In the genomic region with DNA sequence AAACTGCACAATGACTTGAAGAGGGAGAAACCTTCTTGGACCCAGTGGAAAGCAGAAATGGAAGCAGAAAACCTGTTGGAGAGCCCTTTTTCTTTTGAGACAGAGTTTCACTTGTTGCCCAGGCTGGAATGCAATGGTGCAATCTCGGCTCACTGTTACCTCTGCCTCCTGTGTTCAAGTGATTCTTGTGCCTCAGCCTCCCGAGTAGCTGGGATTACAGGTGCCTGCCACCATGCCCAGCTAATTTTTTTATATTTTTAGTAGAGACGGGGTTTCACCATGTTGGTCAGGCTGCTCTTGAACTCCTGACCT, we compare ENCODE assay signal across 8 cellular contexts. TPM values are rescaled to one million over a fixed set of nuclear protein-coding genes. Genes with fewer than 3 reads are reported as not detected.
DNase-seq lines count a peak whose midpoint lies in the region; ATAC-seq, FAIRE-seq and TF ChIP-seq lines count a peak whose summit lies in the region.
"Not testable (repeated sequence)": the region's sequence is repeated elsewhere in the genome, so short reads cannot be mapped to it uniquely, and the experiment has no call there.

No MANE protein-coding gene starts in this region.

- H3K4me3 Mint-ChIP-seq in H9 = peak overlapping the region; percentile 85; a peak in 3 of 5 replicates
- H3K4me3 Mint-ChIP-seq in activated naive CD4-positive, alpha-beta T cell treated with anti-CD3 and anti-CD28 coated beads, Interleukin-2, amount 50 U/mL, for 24 hours = peak overlapping the region; percentile 88
- peak overlapping the region; percentile 89 for H3K4me3 Mint-ChIP-seq in natural killer cell treated with Interleukin-12 subunit alpha and Interleukin-12 subunit beta and Interleukin-15 and Interleukin-18, amount 100 ng/mL, for 72 hours

- H3K4me1 ChIP-seq in H9 (ENCODE audit: insufficient read depth, low read length); H1 (replicated peaks in 1 of 4; ENCODE audit: control insufficient read depth in 3 of 4, insufficient read depth in 4 of 4, low read length in 3 of 4): not testable (repeated sequence)
- H3K4me1 ChIP-seq in PC-9 (replicated peaks; ENCODE audit: insufficient read depth) = peaks cover 59% of the 10 kb centered on the region
- H3K4me1 ChIP-seq in left ventricle myocardium inferior = peaks cover 80% of the 10 kb centered on the region
- peaks cover 69 to 81% (median 72%) of the 10 kb centered on the region in 3 donors for H3K4me1 ChIP-seq in skeletal muscle tissue (ENCODE audit: control insufficient read depth in 3 of 3, insufficient read depth in 3 of 3, low read length in 3 of 3)

- not testable (repeated sequence) for H2BK20ac ChIP-seq in H9 (ENCODE audit: low read depth, low read length, poor library complexity, severe bottlenecking); H1 (ENCODE audit: low read length)

- not testable (repeated sequence) for ATAC-seq in natural killer cell treated with Interleukin-12 subunit alpha and Interleukin-12 subunit beta and Interleukin-15 and Interleukin-18, amount 100 ng/mL, for 72 hours

- H3K4me2 ChIP-seq in H9 (ENCODE audit: insufficient read depth, insufficient read length, low read length) = peak overlapping the region; percentile 95
- peak overlapping the region; percentile 82 for H3K4me2 ChIP-seq in PC-9
- H3K4me2 ChIP-seq in H1 (ENCODE audit: insufficient read depth in 1 of 2, low read depth in 2 of 2, low read length in 2 of 2) = peak overlapping the region; percentile 35 to 89; a peak in 2 of 4 replicates

- not testable (repeated sequence) for TF ChIP-seq CTCF in 22Rv1 (IDR thresholded peaks at IDR 0.05); H9 (conservative IDR thresholded peaks at IDR 0.05); PC-9 (conservative IDR thresholded peaks at IDR 0.05); H1 (IDR thresholded peaks at IDR 0.05; ENCODE audit: control extremely low read depth in 1 of 3, insufficient read depth in 1 of 3, low read depth in 1 of 3, low read length in 3 of 3); left ventricle myocardium inferior (IDR thresholded peaks at IDR 0.05; ENCODE audit: borderline replicate concordance)

- no CpG with 5 or more reads among the region's 3 CpGs for WGBS in H9 (ENCODE audit: extremely low coverage, insufficient read length, low lambda C conversion rate)
- 85% methylated on average over 3 of the region's 3 CpGs; no CpG with 5 or more reads in 1 of the 2 experiments for WGBS in H1 (ENCODE audit: extremely low coverage in 1 of 2, insufficient coverage in 1 of 2, insufficient read length in 1 of 2, insufficient replicate concordance in 2 of 2, low coverage in 1 of 2, low lambda C conversion rate in 2 of 2, missing lambda C conversion rate in 1 of 2), 2 experiments

- not testable (repeated sequence) for TF ChIP-seq EP300 in H1 (IDR thresholded peaks at IDR 0.05; ENCODE audit: borderline replicate concordance in 1 of 2, low read depth in 2 of 2, low read length in 2 of 2)

- not testable (repeated sequence) for H4K8ac ChIP-seq in H9 (replicated peaks; ENCODE audit: insufficient read length, low read depth, low read length); H1 (ENCODE audit: extremely low read depth, insufficient read depth, low read length)

- peaks cover 61% of the 10 kb centered on the region for H3F3A ChIP-seq in PC-9 (ENCODE audit: insufficient read depth, low read depth)

- CTCF ChIA-PET in PC-9 (lab: Charles Lee) = interaction anchor here (0.6 kb wide), 1 partner anchor 15 kb away, joined by 5 read pairs; no protein-coding TSS in a partner anchor
- CTCF ChIA-PET in H1 (lab: Charles Lee; ENCODE audit: partially characterized antibody) = interaction anchor here (0.9 to 1.8 kb wide), 5 partner anchors 10 to 61 kb away, joined by 3 to 4 read pairs (median 3); no protein-coding TSS in a partner anchor

- H2BK12ac ChIP-seq in H9 (ENCODE audit: insufficient read length, low read depth, low read length); H1 (ENCODE audit: low read depth, low read length): not testable (repeated sequence)

- H3K18ac ChIP-seq in H9 (ENCODE audit: insufficient read length, low read depth, low read length); H1 (ENCODE audit: extremely low read depth, low read length): not testable (repeated sequence)

- not testable (repeated sequence) for H3K4ac ChIP-seq in H9 (ENCODE audit: low read depth, low read length); H1 (replicated peaks; ENCODE audit: insufficient read length, low read depth, low read length)

- not testable (repeated sequence) for H3K9ac ChIP-seq in H9 (ENCODE audit: extremely low read depth, insufficient read length, low read length); H1 (replicated peaks in 1 of 4; ENCODE audit: extremely low read depth in 1 of 4, low read depth in 3 of 4, low read length in 3 of 4)
- peak overlapping the region; percentile 34 to 97 (median 48) for H3K9ac ChIP-seq in skeletal muscle tissue (ENCODE audit: low read depth in 1 of 3, low read length in 3 of 3)

- not testable (repeated sequence) for H3K9me3 ChIP-seq in H9 (ENCODE audit: control insufficient read depth, low read depth, low read length); PC-9 (ENCODE audit: insufficient read depth, low read depth); H1 (ENCODE audit: insufficient read depth in 2 of 2, low read depth in 1 of 2, low read length in 1 of 2); left ventricle myocardium inferior (replicated peaks); skeletal muscle tissue (ENCODE audit: control insufficient read depth in 3 of 3, low read length in 3 of 3)

- H3K9me3 Mint-ChIP-seq in H9; activated naive CD4-positive, alpha-beta T cell treated with anti-CD3 and anti-CD28 coated beads, Interleukin-2, amount 50 U/mL, for 24 hours; natural killer cell treated with Interleukin-12 subunit alpha and Interleukin-12 subunit beta and Interleukin-15 and Interleukin-18, amount 100 ng/mL, for 72 hours: not testable (repeated sequence)

- H3T11ph ChIP-seq in H9 (ENCODE audit: low read length) = not testable (repeated sequence)

- H4K20me1 ChIP-seq in H9 (ENCODE audit: control insufficient read depth, insufficient read depth, insufficient read length); PC-9 (ENCODE audit: insufficient read depth): not testable (repeated sequence)
- peaks cover 0 to 10% of the 10 kb centered on the region in 2 experiments for H4K20me1 ChIP-seq in H1 (replicated peaks in 1 of 2; ENCODE audit: control insufficient read depth in 1 of 2, insufficient read depth in 2 of 2, low read length in 2 of 2)

- TF ChIP-seq RAD21 in H1 (IDR thresholded peaks at IDR 0.05 in 1 of 2, conservative IDR thresholded peaks at IDR 0.05 in 1 of 2; ENCODE audit: low read depth in 2 of 2, low read length in 2 of 2) = not testable (repeated sequence)

- H3K27ac ChIP-seq in 22Rv1 (peak overlapping the region; percentile 80), PC-9 (peak overlapping the region; percentile 99), left ventricle myocardium inferior (replicated peaks) (peak overlapping the region; percentile 92), skeletal muscle tissue (ENCODE audit: low read depth, low read length) (peak overlapping the region; percentile 88)
- not testable (repeated sequence) for H3K27ac ChIP-seq in H9 (ENCODE audit: insufficient read length, low read depth, low read length); H1 (ENCODE audit: low read depth, low read length)

- not testable (repeated sequence) for H3K56ac ChIP-seq in H9 (ENCODE audit: insufficient read length, low read depth, low read length); H1 (replicated peaks; ENCODE audit: insufficient read length, low read depth, low read length)

- TF ChIP-seq POLR2A in H1 (IDR thresholded peaks at IDR 0.05; ENCODE audit: control extremely low read depth in 1 of 2, low read depth in 2 of 2, low read length in 2 of 2) = not testable (repeated sequence)

- intact Hi-C loops in PC-9 (cut with micrococcal nuclease; ENCODE audit: unreplicated experiment) = loop anchor here (5.0 kb wide), 1 partner anchor 42 kb away; a partner anchor contains a TSS
- intact Hi-C loops in left ventricle myocardium inferior (cut with micrococcal nuclease) = not testable (repeated sequence)

- POLR2A ChIA-PET in PC-9 (lab: Charles Lee; ENCODE audit: unreplicated experiment) = interaction anchor here (0.5 to 0.6 kb wide), 2 partner anchors 42 to 251 kb away, joined by 3 to 12 read pairs; no protein-coding TSS in a partner anchor
- POLR2A ChIA-PET in H1 (lab: Charles Lee; ENCODE audit: partially characterized antibody) = interaction anchor here (0.6 to 7.9 kb wide), 13 partner anchors 8 to 184 kb away, joined by 3 to 95 read pairs (median 7); a partner anchor contains a TSS

- H3K27me3 ChIP-seq in H9 (ENCODE audit: insufficient read depth, low read length); PC-9 (ENCODE audit: insufficient read depth, low read depth); H1 (replicated peaks in 1 of 4; ENCODE audit: control insufficient read depth in 3 of 4, extremely low read depth in 1 of 4, insufficient read depth in 3 of 4, low read length in 3 of 4); left ventricle myocardium inferior (ENCODE audit: low read depth); skeletal muscle tissue (ENCODE audit: control insufficient read depth in 3 of 3, insufficient read depth in 3 of 3, low read length in 3 of 3): not testable (repeated sequence)

- peak overlapping the region; percentile 59 for H3K4me3 ChIP-seq in PC-9
- H3K4me3 ChIP-seq in H1 (ENCODE audit: extremely low read depth in 1 of 4, insufficient read depth in 2 of 4, low read depth in 3 of 4, low read length in 4 of 4) = peak overlapping the region in 1 of 4 experiments; percentile 86; a peak in 2 of 8 replicates
- peak overlapping the region; percentile 82 for H3K4me3 ChIP-seq in left ventricle myocardium inferior
- H3K4me3 ChIP-seq in skeletal muscle tissue (ENCODE audit: low read length in 3 of 3) = peak overlapping the region; percentile 60 to 93 (median 68)

- not testable (repeated sequence) for H3K23ac ChIP-seq in H9 (ENCODE audit: insufficient read length, low read depth, low read length); H1 (ENCODE audit: insufficient read length)

- FAIRE-seq in H1 (lab: Jason Lieb, UNC) = not testable (repeated sequence)

- not testable (repeated sequence) for H2AFZ ChIP-seq in H9 (ENCODE audit: low read length); PC-9; H1 (ENCODE audit: low read length)

- H3K36me3 ChIP-seq in PC-9 (ENCODE audit: low read depth) = peaks cover 19% of the 10 kb centered on the region
- H3K36me3 ChIP-seq in H1 (ENCODE audit: control insufficient read depth in 2 of 4, insufficient read depth in 4 of 4, low read length in 3 of 4) = peaks cover 3 to 21% (median 9%) of the 10 kb centered on the region in 4 experiments; a peak in 5 of 8 replicates
- peaks cover 15% of the 10 kb centered on the region for H3K36me3 ChIP-seq in left ventricle myocardium inferior
- peaks cover 18 to 30% (median 30%) of the 10 kb centered on the region in 3 donors for H3K36me3 ChIP-seq in skeletal muscle tissue (ENCODE audit: control insufficient read depth in 3 of 3, insufficient read depth in 3 of 3, low read length in 3 of 3)

- H2BK120ac ChIP-seq in H9 (ENCODE audit: low read depth, low read length, poor library complexity, severe bottlenecking); H1 (replicated peaks; ENCODE audit: low read depth, low read length): not testable (repeated sequence)

- DNase-seq in H9; PC-9; H1 (ENCODE audit: low read depth in 1 of 2, low spot score in 2 of 2); left ventricle myocardium inferior; natural killer cell treated with Interleukin-12 subunit alpha and Interleukin-12 subunit beta and Interleukin-15 and Interleukin-18, amount 100 ng/mL, for 72 hours (ENCODE audit: low spot score): not testable (repeated sequence)

- H3K14ac ChIP-seq in H9 (ENCODE audit: insufficient read depth, low read length); H1 (ENCODE audit: insufficient read length): not testable (repeated sequence)

- not testable (repeated sequence) for H4K91ac ChIP-seq in H9 (ENCODE audit: insufficient read length, low read depth, low read length); H1 (replicated peaks; ENCODE audit: insufficient read length, low read length)

- H3K79me2 ChIP-seq in H9 (ENCODE audit: insufficient read depth, low read length); H1 (ENCODE audit: control insufficient read depth in 1 of 2, insufficient read depth in 2 of 2, low read length in 2 of 2): not testable (repeated sequence)
- peaks cover 51% of the 10 kb centered on the region for H3K79me2 ChIP-seq in PC-9 (ENCODE audit: low read depth)

- not testable (repeated sequence) for H3K23me2 ChIP-seq in H9 (ENCODE audit: insufficient read length, low read depth, low read length, poor library complexity, severe bottlenecking)
- H3K23me2 ChIP-seq in H1 (ENCODE audit: low read depth, low read length) = peaks cover 12% of the 10 kb centered on the region

- H3K27me3 Mint-ChIP-seq in H9 (ENCODE audit: low read depth); activated naive CD4-positive, alpha-beta T cell treated with anti-CD3 and anti-CD28 coated beads, Interleukin-2, amount 50 U/mL, for 24 hours; natural killer cell treated with Interleukin-12 subunit alpha and Interleukin-12 subunit beta and Interleukin-15 and Interleukin-18, amount 100 ng/mL, for 72 hours: not testable (repeated sequence)

- H3K9me2 ChIP-seq in PC-9 (ENCODE audit: insufficient read depth) = not testable (repeated sequence)

- H3K79me1 ChIP-seq in H9 (ENCODE audit: insufficient read depth, low read depth, low read length, poor library complexity, severe bottlenecking); H1 (ENCODE audit: low read depth, low read length): not testable (repeated sequence)

- peaks cover 8 to 29% (median 17%) of the 10 kb centered on the region in 3 experiments; a peak in 6 of 7 replicates for H3K36me3 Mint-ChIP-seq in H9 (ENCODE audit: insufficient read depth in 1 of 3, low read depth in 3 of 3)
- H3K36me3 Mint-ChIP-seq in activated naive CD4-positive, alpha-beta T cell treated with anti-CD3 and anti-CD28 coated beads, Interleukin-2, amount 50 U/mL, for 24 hours; natural killer cell treated with Interleukin-12 subunit alpha and Interleukin-12 subunit beta and Interleukin-15 and Interleukin-18, amount 100 ng/mL, for 72 hours: not testable (repeated sequence)

- H4K5ac ChIP-seq in H9 (ENCODE audit: insufficient read length, low read depth, low read length); H1 (ENCODE audit: insufficient read length, low read depth, low read length): not testable (repeated sequence)

- not testable (repeated sequence) for H2BK5ac ChIP-seq in H9 (ENCODE audit: insufficient read length, low read length); H1 (ENCODE audit: low read depth, low read length)

- peaks cover 17 to 20% of the 10 kb centered on the region in 2 experiments for H3K4me1 Mint-ChIP-seq in H9
- peaks cover 50% of the 10 kb centered on the region for H3K4me1 Mint-ChIP-seq in activated naive CD4-positive, alpha-beta T cell treated with anti-CD3 and anti-CD28 coated beads, Interleukin-2, amount 50 U/mL, for 24 hours
- H3K4me1 Mint-ChIP-seq in natural killer cell treated with Interleukin-12 subunit alpha and Interleukin-12 subunit beta and Interleukin-15 and Interleukin-18, amount 100 ng/mL, for 72 hours (ENCODE audit: low read depth in 2 of 2) = peaks cover 10 to 17% of the 10 kb centered on the region in 2 donors

- not testable (repeated sequence) for BruUV-seq in PC-9 (replicated peaks; lab: Mats Ljungman, UMichigan)

- not testable (repeated sequence) for H2AK5ac ChIP-seq in H9 (ENCODE audit: insufficient read length, low read length); H1 (ENCODE audit: low read depth, low read length)

- peak overlapping the region in 2 of 3 experiments; percentile 6 to 28; a peak in 2 of 7 replicates for H3K27ac Mint-ChIP-seq in H9
- H3K27ac Mint-ChIP-seq in activated naive CD4-positive, alpha-beta T cell treated with anti-CD3 and anti-CD28 coated beads, Interleukin-2, amount 50 U/mL, for 24 hours = peak overlapping the region; percentile 46
- not testable (repeated sequence) for H3K27ac Mint-ChIP-seq in natural killer cell treated with Interleukin-12 subunit alpha and Interleukin-12 subunit beta and Interleukin-15 and Interleukin-18, amount 100 ng/mL, for 72 hours

- not testable (repeated sequence) for H2BK15ac ChIP-seq in H9 (ENCODE audit: low read depth, low read length); H1 (ENCODE audit: low read length)

RNA-seq across cellular contexts. Expression of a gene that starts 1.6 kb away (rescaled TPM):
- total RNA-seq in H9 (2021) (19.0 and 19.3 TPM in 2 replicates), PC-9 (2021) (5.3 and 5.9 TPM in 2 replicates), left ventricle myocardium inferior (10.1 TPM), skeletal muscle tissue (4.7 TPM)
- total RNA-seq in H1 (2021; fragmentation: NEBNext Ultra II Directional; extraction: Animal tissue kit (Norgen Biotek cat#: 25700)) = 19.8 and 22.4 TPM in 2 replicates
- polyA plus RNA-seq in H1 (2011; rRNA removed) = 29.9 and 42.6 TPM in 2 replicates
- polyA plus RNA-seq in H1 (2011; cell fraction: cytosol; rRNA removed) = 21.6 TPM
- 95.9 TPM for polyA plus RNA-seq in H1 (2011; cell fraction: nucleus; rRNA removed)
- 12.3 to 22.2 TPM (median 20.1 TPM) in 4 replicates for polyA plus RNA-seq in H1 (2012, experiment 1 of 2)
- polyA plus RNA-seq in H1 (2012, experiment 2 of 2) = 19.3 TPM
- polyA plus RNA-seq in H1 (2013, experiment 1 of 2) = 17.5 TPM
- polyA plus RNA-seq in H1 (2013, experiment 2 of 2) = 17.1 TPM
- 12.1 and 19.4 TPM in 2 replicates for polyA minus RNA-seq in H1 (2011; rRNA and poly(A)+ RNA removed)
- polyA minus RNA-seq in H1 (2011; cell fraction: cytosol; rRNA and poly(A)+ RNA removed) = 5.9 TPM
- 14.9 TPM for polyA minus RNA-seq in H1 (2011; cell fraction: nucleus; rRNA and poly(A)+ RNA removed)
- total RNA-seq in natural killer cell treated with Interleukin-12 subunit alpha and Interleukin-12 subunit beta and Interleukin-15 and Interleukin-18, amount 100 ng/mL, for 72 hours = 1 to 10 TPM; 4.7 to 6.4 TPM

RNA-seq across cellular contexts. Expression of a gene that starts 7.8 kb away (rescaled TPM):
- 39.6 and 40.4 TPM in 2 replicates for total RNA-seq in H9 (2021)
- total RNA-seq in PC-9 (2021) = 46.0 and 48.6 TPM in 2 replicates
- 40.9 and 46.3 TPM in 2 replicates for total RNA-seq in H1 (2021; fragmentation: NEBNext Ultra II Directional; extraction: Animal tissue kit (Norgen Biotek cat#: 25700))
- polyA plus RNA-seq in H1 (2011; rRNA removed) = 47.2 and 49.4 TPM in 2 replicates
- polyA plus RNA-seq in H1 (2011; cell fraction: cytosol; rRNA removed) = 46.6 TPM
- 55.1 TPM for polyA plus RNA-seq in H1 (2011; cell fraction: nucleus; rRNA removed)
- polyA plus RNA-seq in H1 (2012, experiment 1 of 2) = 33.5 to 45.1 TPM (median 40.7 TPM) in 4 replicates
- polyA plus RNA-seq in H1 (2012, experiment 2 of 2) = 27.8 TPM
- polyA plus RNA-seq in H1 (2013, experiment 1 of 2) = 58.4 TPM
- polyA plus RNA-seq in H1 (2013, experiment 2 of 2) = 57.9 TPM
- polyA minus RNA-seq in H1 (2011; rRNA and poly(A)+ RNA removed) = 57.6 and 59.6 TPM in 2 replicates
- 30.2 TPM for polyA minus RNA-seq in H1 (2011; cell fraction: cytosol; rRNA and poly(A)+ RNA removed)
- polyA minus RNA-seq in H1 (2011; cell fraction: nucleus; rRNA and poly(A)+ RNA removed) = 34.8 TPM
- 25.1 TPM for total RNA-seq in left ventricle myocardium inferior
- 10 to 100 TPM; 29.1 to 29.2 TPM for total RNA-seq in natural killer cell treated with Interleukin-12 subunit alpha and Interleukin-12 subunit beta and Interleukin-15 and Interleukin-18, amount 100 ng/mL, for 72 hours
- 31.8 TPM for total RNA-seq in skeletal muscle tissue

RNA-seq across cellular contexts. Expression of a gene that starts 8.5 kb away (rescaled TPM):
- total RNA-seq in H9 (2021) (120 and 122 TPM in 2 replicates), PC-9 (2021) (93.9 and 96.7 TPM in 2 replicates), left ventricle myocardium inferior (89.2 TPM), skeletal muscle tissue (74.1 TPM)
- 97.2 and 99.5 TPM in 2 replicates for total RNA-seq in H1 (2021; fragmentation: NEBNext Ultra II Directional; extraction: Animal tissue kit (Norgen Biotek cat#: 25700))
- 398 and 514 TPM in 2 replicates for polyA plus RNA-seq in H1 (2011; rRNA removed)
- 335 TPM for polyA plus RNA-seq in H1 (2011; cell fraction: cytosol; rRNA removed)
- polyA plus RNA-seq in H1 (2011; cell fraction: nucleus; rRNA removed) = 327 TPM
- polyA plus RNA-seq in H1 (2012, experiment 1 of 2) = 151 to 246 TPM (median 213 TPM) in 4 replicates
- polyA plus RNA-seq in H1 (2012, experiment 2 of 2) = 395 TPM
- 279 TPM for polyA plus RNA-seq in H1 (2013, experiment 1 of 2)
- 252 TPM for polyA plus RNA-seq in H1 (2013, experiment 2 of 2)
- 113 and 120 TPM in 2 replicates for polyA minus RNA-seq in H1 (2011; rRNA and poly(A)+ RNA removed)
- polyA minus RNA-seq in H1 (2011; cell fraction: cytosol; rRNA and poly(A)+ RNA removed) = 36.7 TPM
- polyA minus RNA-seq in H1 (2011; cell fraction: nucleus; rRNA and poly(A)+ RNA removed) = 67.3 TPM
- total RNA-seq in natural killer cell treated with Interleukin-12 subunit alpha and Interleukin-12 subunit beta and Interleukin-15 and Interleukin-18, amount 100 ng/mL, for 72 hours = 100 to 1,000 TPM; 116 to 149 TPM

RNA-seq across cellular contexts. Expression of a gene that starts 11.9 kb away (rescaled TPM):
- 77.9 and 79.2 TPM in 2 replicates for total RNA-seq in H9 (2021)
- 61.0 and 66.7 TPM in 2 replicates for total RNA-seq in PC-9 (2021)
- 86.2 and 90.4 TPM in 2 replicates for total RNA-seq in H1 (2021; fragmentation: NEBNext Ultra II Directional; extraction: Animal tissue kit (Norgen Biotek cat#: 25700))
- 76.3 and 81.5 TPM in 2 replicates for polyA plus RNA-seq in H1 (2011; rRNA removed)
- 86.9 TPM for polyA plus RNA-seq in H1 (2011; cell fraction: cytosol; rRNA removed)
- 92.2 TPM for polyA plus RNA-seq in H1 (2011; cell fraction: nucleus; rRNA removed)
- 85.0 to 100.0 TPM (median 91.1 TPM) in 4 replicates for polyA plus RNA-seq in H1 (2012, experiment 1 of 2)
- polyA plus RNA-seq in H1 (2012, experiment 2 of 2) = 68.2 TPM
- 70.1 TPM for polyA plus RNA-seq in H1 (2013, experiment 1 of 2)
- polyA plus RNA-seq in H1 (2013, experiment 2 of 2) = 70.8 TPM
- polyA minus RNA-seq in H1 (2011; rRNA and poly(A)+ RNA removed) = 111 and 121 TPM in 2 replicates
- polyA minus RNA-seq in H1 (2011; cell fraction: cytosol; rRNA and poly(A)+ RNA removed) = 43.4 TPM
- polyA minus RNA-seq in H1 (2011; cell fraction: nucleus; rRNA and poly(A)+ RNA removed) = 78.2 TPM
- total RNA-seq in left ventricle myocardium inferior = 32.1 TPM
- total RNA-seq in natural killer cell treated with Interleukin-12 subunit alpha and Interleukin-12 subunit beta and Interleukin-15 and Interleukin-18, amount 100 ng/mL, for 72 hours = 100 to 1,000 TPM in 1 of 2 donors, 10 to 100 TPM in 1; 72.9 to 107 TPM
- 24.0 TPM for total RNA-seq in skeletal muscle tissue

RNA-seq across cellular contexts. Expression of a gene that starts 19.9 kb away (rescaled TPM):
- total RNA-seq in H9 (2021) (0.57 and 0.59 TPM in 2 replicates), PC-9 (2021) (7.2 and 7.4 TPM in 2 replicates), left ventricle myocardium inferior (47.3 TPM), skeletal muscle tissue (17.7 TPM)
- 4.7 and 5.2 TPM in 2 replicates for total RNA-seq in H1 (2021; fragmentation: NEBNext Ultra II Directional; extraction: Animal tissue kit (Norgen Biotek cat#: 25700))
- polyA plus RNA-seq in H1 (2011; rRNA removed) = 13.4 and 14.2 TPM in 2 replicates
- 10.9 TPM for polyA plus RNA-seq in H1 (2011; cell fraction: cytosol; rRNA removed)
- 11.4 TPM for polyA plus RNA-seq in H1 (2011; cell fraction: nucleus; rRNA removed)
- polyA plus RNA-seq in H1 (2012, experiment 1 of 2) = 4.9 to 9.1 TPM (median 7.5 TPM) in 4 replicates
- polyA plus RNA-seq in H1 (2012, experiment 2 of 2) = 10.2 TPM
- polyA plus RNA-seq in H1 (2013, experiment 1 of 2) = 7.4 TPM
- polyA plus RNA-seq in H1 (2013, experiment 2 of 2) = 7.8 TPM
- polyA minus RNA-seq in H1 (2011; rRNA and poly(A)+ RNA removed) = 3.0 and 3.4 TPM in 2 replicates
- 1.8 TPM for polyA minus RNA-seq in H1 (2011; cell fraction: cytosol; rRNA and poly(A)+ RNA removed)
- not detected for polyA minus RNA-seq in H1 (2011; cell fraction: nucleus; rRNA and poly(A)+ RNA removed)
- total RNA-seq in natural killer cell treated with Interleukin-12 subunit alpha and Interleukin-12 subunit beta and Interleukin-15 and Interleukin-18, amount 100 ng/mL, for 72 hours = 10 to 100 TPM; 30.5 to 50.7 TPM
